8 cellular contexts compared by ENCODE assay signal in the genomic region with DNA sequence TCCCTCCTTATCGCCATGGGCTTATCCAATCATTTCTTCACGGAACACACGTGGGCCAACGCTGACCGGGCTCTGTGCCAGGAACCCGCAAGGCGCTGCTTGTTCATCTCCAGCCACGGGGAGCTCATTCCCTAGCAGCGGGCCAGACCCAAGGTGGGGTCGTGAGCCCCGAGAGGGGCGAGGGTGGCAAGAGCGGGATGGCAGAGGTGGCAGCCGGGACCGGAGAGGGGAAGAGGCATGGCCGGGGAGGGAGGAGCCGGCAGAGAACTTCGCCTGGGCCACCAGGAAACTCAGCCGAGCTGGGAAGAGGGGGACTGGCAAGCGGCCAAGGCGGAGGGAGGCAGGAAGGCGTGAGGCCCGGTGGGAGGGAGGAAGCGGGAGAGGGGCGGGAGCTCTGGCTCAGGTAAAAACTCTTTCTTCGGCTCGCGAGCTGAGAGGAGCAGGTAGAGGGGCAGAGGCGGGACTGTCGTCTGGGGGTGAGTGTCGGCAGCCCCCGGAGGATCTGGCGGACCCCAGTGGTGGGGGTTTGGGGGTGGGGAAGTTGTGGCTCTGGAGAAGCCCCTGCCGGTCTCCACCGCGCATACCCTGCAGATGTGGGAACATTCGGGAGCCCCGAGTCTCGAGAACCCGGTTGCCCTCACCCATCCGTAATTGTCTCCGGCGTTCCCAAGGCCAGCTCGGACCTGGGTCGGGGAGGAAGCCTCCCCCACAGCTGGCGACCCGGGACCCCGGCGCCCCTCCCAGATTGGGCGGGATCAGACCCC. TPM values are rescaled to one million over a fixed set of nuclear protein-coding genes. Genes with fewer than 3 reads are reported as not detected.
A peak's percentile ranks its signal among the peaks of the same experiment; 100 is the strongest.
DNase-seq lines count a peak whose midpoint lies in the region; ATAC-seq and TF ChIP-seq lines count a peak whose summit lies in the region.

A gene with protein sequence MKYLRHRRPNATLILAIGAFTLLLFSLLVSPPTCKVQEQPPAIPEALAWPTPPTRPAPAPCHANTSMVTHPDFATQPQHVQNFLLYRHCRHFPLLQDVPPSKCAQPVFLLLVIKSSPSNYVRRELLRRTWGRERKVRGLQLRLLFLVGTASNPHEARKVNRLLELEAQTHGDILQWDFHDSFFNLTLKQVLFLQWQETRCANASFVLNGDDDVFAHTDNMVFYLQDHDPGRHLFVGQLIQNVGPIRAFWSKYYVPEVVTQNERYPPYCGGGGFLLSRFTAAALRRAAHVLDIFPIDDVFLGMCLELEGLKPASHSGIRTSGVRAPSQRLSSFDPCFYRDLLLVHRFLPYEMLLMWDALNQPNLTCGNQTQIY (plus strand): TSS at position 408 of the 764 bp plus-strand sequence. CDS start 12,670 bp downstream, outside the sequence.

- H3K9me3 ChIP-seq in CD8-positive, alpha-beta memory T cell (ENCODE audit: low read length): no peaks in the 10 kb centered on the region
- H3K9me3 ChIP-seq in HUES6 (ENCODE audit: control insufficient read depth, insufficient read depth, low read depth, low read length) (no peaks in the 10 kb centered on the region), left lung (no peaks in the 10 kb centered on the region)

- POLR2A ChIA-PET in CD8-positive, alpha-beta memory T cell (lab: Charles Lee): interaction anchor here (0.6 kb wide), 1 partner anchor 152 kb away, joined by 4 read pairs; no protein-coding TSS in a partner anchor

- no peak within 1 kb of the TSS for H3K27ac ChIP-seq in CD8-positive, alpha-beta memory T cell (ENCODE audit: low read depth, low read length)
- no peak within 1 kb of the TSS for H3K27ac ChIP-seq in HUES6 (ENCODE audit: low read depth, low read length)
- no peak within 1 kb of the TSS for H3K27ac ChIP-seq in left lung

- no peak for TF ChIP-seq CTCF in left lung (IDR thresholded peaks at IDR 0.05)

- H3K27me3 Mint-ChIP-seq in CD8-positive, alpha-beta memory T cell: peaks cover 0 to 11% of the 10 kb centered on the region in 2 donors

- H3K27me3 ChIP-seq in CD8-positive, alpha-beta memory T cell (ENCODE audit: insufficient read depth, low read length, poor library complexity, severe bottlenecking): no peaks in the 10 kb centered on the region
- H3K27me3 ChIP-seq in HUES6 (ENCODE audit: control insufficient read depth, insufficient read depth, low read length) (peaks cover 22% of the 10 kb centered on the region), left lung (peaks cover 20 to 99% of the 10 kb centered on the region in 2 donors)

- H3K36me3 Mint-ChIP-seq in CD8-positive, alpha-beta memory T cell: no peaks in the 10 kb centered on the region

- CTCF ChIA-PET in CD8-positive, alpha-beta memory T cell (lab: Charles Lee): interaction anchor here (1.4 to 1.5 kb wide), 2 partner anchors 11 to 64 kb away, joined by 3 to 6 read pairs; a partner anchor contains a TSS

- H3K9ac ChIP-seq in HUES6 (ENCODE audit: low read length): no peak within 1 kb of the TSS

- H3K9me3 Mint-ChIP-seq in CD8-positive, alpha-beta memory T cell: no peaks in the 10 kb centered on the region

- no peaks in the 10 kb centered on the region for H3K36me3 ChIP-seq in CD8-positive, alpha-beta memory T cell (ENCODE audit: insufficient read depth, low read length)
- H3K36me3 ChIP-seq in HUES6 (ENCODE audit: control insufficient read depth, insufficient read depth, low read length): no peaks in the 10 kb centered on the region
- no peaks in the 10 kb centered on the region for H3K36me3 ChIP-seq in left lung

- DNase-seq in CD8-positive, alpha-beta memory T cell: peak in 2 of 5 donors; percentile 17 to 31
- DNase-seq in activated naive CD4-positive, alpha-beta T cell treated with anti-CD3 and anti-CD28 coated beads, Interleukin-2, amount 50 U/mL, for 16 hours: peak; percentile 26
- DNase-seq in left lung: peak; percentile 72 to 81
- DNase-seq in nucleus accumbens (lab: John Stamatoyannopoulos, UW): no peak
- no peak for DNase-seq in NCI-H446 treated with DMSO at 0.1 percent for 48 hours (lab: John Stamatoyannopoulos, UW)
- DNase-seq in GM19238 (ENCODE audit: insufficient read length, low spot score): no peak

- peaks cover 33 to 55% (median 36%) of the 10 kb centered on the region in 3 donors for H3K4me1 Mint-ChIP-seq in CD8-positive, alpha-beta memory T cell

- peak; percentile 47 for ATAC-seq in left lung
- no peak for ATAC-seq in GM21786 (IDR thresholded peaks at IDR 0.05; ENCODE audit: unreplicated experiment)

- peak within 1 kb of the TSS in 6 of 7 donors; percentile 41 to 81 (median 48) for H3K4me3 Mint-ChIP-seq in CD8-positive, alpha-beta memory T cell

- H3K27ac Mint-ChIP-seq in CD8-positive, alpha-beta memory T cell: peak within 1 kb of the TSS in 2 of 8 donors; percentile 12 to 19

- intact Hi-C loops in left lung (cut with DNase I): no loop called here

- peak within 1 kb of the TSS; percentile 11 for H3K4me3 ChIP-seq in CD8-positive, alpha-beta memory T cell (ENCODE audit: low read length)
- peak within 1 kb of the TSS; percentile 60 for H3K4me3 ChIP-seq in HUES6 (ENCODE audit: low read depth, low read length)
- H3K4me3 ChIP-seq in left lung: peak within 1 kb of the TSS in 1 of 2 donors; percentile 16

- peaks cover 47% of the 10 kb centered on the region for H3K4me1 ChIP-seq in CD8-positive, alpha-beta memory T cell (ENCODE audit: insufficient read depth, low read length)
- H3K4me1 ChIP-seq in HUES6 (ENCODE audit: control insufficient read depth, insufficient read depth, low read length) (peaks cover 5% of the 10 kb centered on the region; the same call in 1 of the 2 replicates), left lung (peaks cover 3 to 10% of the 10 kb centered on the region in 2 donors)

RNA-seq across cellular contexts. Expression of the gene that starts here (rescaled TPM):
- total RNA-seq in CD8-positive, alpha-beta memory T cell: not detected
- not detected for polyA plus RNA-seq in CD8-positive, alpha-beta memory T cell
- 1 to 10 TPM; 2.1 to 5.2 TPM for total RNA-seq in left lung

Comparison
In these comparisons a context has a peak if more than half of its experiments do, and no peak if none do; other contexts are left out.
1. DNase-seq: peak in activated naive CD4-positive, alpha-beta T cell treated with anti-CD3 and anti-CD28 coated beads, Interleukin-2, amount 50 U/mL, for 16 hours (single experiment) and left lung (2 of 2); none in nucleus accumbens (0 of 56), NCI-H446 treated with DMSO at 0.1 percent for 48 hours (single experiment) and GM19238 (single experiment).